8 cellular contexts compared by ENCODE assay signal in the genomic region with DNA sequence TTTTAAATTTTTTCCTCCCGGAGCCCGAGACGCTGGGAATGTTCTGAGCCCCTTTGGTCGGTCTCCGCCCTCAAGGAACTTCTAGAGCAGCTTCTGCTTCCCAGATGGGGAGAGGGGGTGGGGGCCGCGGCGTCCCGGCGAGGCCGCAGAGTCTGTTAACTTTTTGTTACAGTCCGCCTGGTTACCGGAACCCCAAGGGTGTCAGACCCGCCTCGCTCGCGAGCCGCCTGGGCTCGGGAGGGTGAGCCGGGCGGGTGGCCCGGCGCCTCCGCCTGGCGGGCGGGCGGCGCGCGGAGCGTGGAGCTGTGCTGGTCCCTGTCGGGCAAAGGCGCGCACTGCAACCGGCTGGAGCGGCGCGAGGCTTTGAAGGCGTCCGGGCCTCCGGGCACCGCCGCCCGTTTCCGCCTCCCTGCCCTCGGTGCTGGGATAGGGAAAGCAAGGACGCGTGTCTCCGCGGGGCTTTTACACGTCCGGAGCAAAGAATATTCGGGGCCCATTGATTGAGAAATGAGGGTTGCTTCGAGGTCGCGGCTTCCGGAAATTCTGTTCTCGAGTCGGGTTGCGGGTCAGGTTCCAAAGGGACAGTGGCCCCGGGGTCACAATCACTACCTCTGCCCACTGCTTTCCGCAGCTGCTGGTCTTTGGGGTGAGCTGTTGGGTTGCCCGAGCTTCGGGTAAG. TPM values are rescaled to one million over a fixed set of nuclear protein-coding genes. Genes with fewer than 3 reads are reported as not detected.
DNase-seq lines count a peak whose midpoint lies in the region; ATAC-seq and TF ChIP-seq lines count a peak whose summit lies in the region.

No MANE protein-coding gene starts in this region.

- peaks cover 10% of the 10 kb centered on the region for H3K27me3 Mint-ChIP-seq in activated CD4-positive, alpha-beta T cell treated with anti-CD3 and anti-CD28 coated beads, Interleukin-2, amount 10 ng/mL, durations not matched to agents 24 days and 14 days

- ATAC-seq in HG03457 (IDR thresholded peaks at IDR 0.05; ENCODE audit: unreplicated experiment): no peak

- no peaks in the 10 kb centered on the region for H3K4me1 ChIP-seq in HAP-1
- H3K4me1 ChIP-seq in liver (ENCODE audit: control insufficient read depth in 4 of 4, insufficient read depth in 4 of 4, low read length in 3 of 4): peaks cover 7 to 43% (median 28%) of the 10 kb centered on the region in 4 donors

- intact Hi-C loops in activated CD4-positive, alpha-beta T cell treated with anti-CD3 and anti-CD28 coated beads, Interleukin-2, amount 10 ng/mL, durations not matched to agents 24 days and 14 days (cut with micrococcal nuclease): loop anchor here (1.0 to 10.0 kb wide), 5 partner anchors 100 to 965 kb away; no protein-coding TSS in a partner anchor

- H3K9me3 ChIP-seq in HAP-1 (no peaks in the 10 kb centered on the region), liver (ENCODE audit: control insufficient read depth in 4 of 4, low read length in 3 of 4) (no peaks in the 10 kb centered on the region)

- H3K36me3 ChIP-seq in HAP-1 (replicated peaks) (no peaks in the 10 kb centered on the region), liver (ENCODE audit: control insufficient read depth in 4 of 4, insufficient read depth in 3 of 4, low read depth in 1 of 4, low read length in 3 of 4) (no peaks in the 10 kb centered on the region)

- peaks cover 57% of the 10 kb centered on the region for H3K4me1 Mint-ChIP-seq in activated CD4-positive, alpha-beta T cell treated with anti-CD3 and anti-CD28 coated beads, Interleukin-2, amount 10 ng/mL, durations not matched to agents 24 days and 14 days

- H3K27ac Mint-ChIP-seq in activated CD4-positive, alpha-beta T cell treated with anti-CD3 and anti-CD28 coated beads, Interleukin-2, amount 10 ng/mL, durations not matched to agents 24 days and 14 days: peak overlapping the region; percentile 97

- in situ Hi-C loops in HAP-1 (cut with MboI; ENCODE audit: low sequenced_read_pairs): loop anchor here (25.0 kb wide), 3 partner anchors 90 to 965 kb away; no protein-coding TSS in a partner anchor

- peaks cover 21% of the 10 kb centered on the region for H3K36me3 Mint-ChIP-seq in activated CD4-positive, alpha-beta T cell treated with anti-CD3 and anti-CD28 coated beads, Interleukin-2, amount 10 ng/mL, durations not matched to agents 24 days and 14 days (ENCODE audit: low read depth)

- H3K4me3 ChIP-seq in GM08714 (ENCODE audit: low read length): peak overlapping the region; percentile 51
- peak overlapping the region; percentile 25 for H3K4me3 ChIP-seq in HAP-1
- peak overlapping the region; percentile 84 to 90 (median 85) for H3K4me3 ChIP-seq in liver (ENCODE audit: low read depth in 1 of 3, low read length in 3 of 3)

- peak; percentile 62 to 70 for TF ChIP-seq RAD21 in liver (IDR thresholded peaks at IDR 0.05)

- WGBS in liver: under 1% methylated on average over 64 of the region's 64 CpGs

- H3K9ac ChIP-seq in liver (ENCODE audit: low read depth in 1 of 2, low read length in 2 of 2): peak overlapping the region; percentile 78 to 91

- DNase-seq in HAP-1 (ENCODE audit: low spot score in 2 of 2): peak; percentile 44 to 80
- DNase-seq in NCI-H1048 (lab: John Stamatoyannopoulos, UW): peak; percentile 75
- peak; percentile 96 for DNase-seq in activated CD4-positive, alpha-beta T cell treated with anti-CD3 and anti-CD28 coated beads, Interleukin-2, amount 10 ng/mL, durations not matched to agents 24 days and 14 days
- peak; percentile 84 for DNase-seq in dermis blood vessel endothelial cell
- peak; percentile 76 to 80 for DNase-seq in stimulated activated CD4-positive, alpha-beta T cell treated with anti-CD3 and anti-CD28 coated beads, Interleukin-2, amount 100 ng/mL, for 48 hours

- no peaks in the 10 kb centered on the region for H3K9me3 Mint-ChIP-seq in activated CD4-positive, alpha-beta T cell treated with anti-CD3 and anti-CD28 coated beads, Interleukin-2, amount 10 ng/mL, durations not matched to agents 24 days and 14 days

- H3K27me3 ChIP-seq in HAP-1 (ENCODE audit: low read depth) (peaks cover 63% of the 10 kb centered on the region), liver (ENCODE audit: control insufficient read depth in 4 of 4, insufficient read depth in 4 of 4, low read length in 3 of 4) (no peaks in the 10 kb centered on the region)

- H3K4me3 Mint-ChIP-seq in activated CD4-positive, alpha-beta T cell treated with anti-CD3 and anti-CD28 coated beads, Interleukin-2, amount 10 ng/mL, durations not matched to agents 24 days and 14 days: peak overlapping the region; percentile 91

- TF ChIP-seq CTCF in liver (IDR thresholded peaks at IDR 0.05; ENCODE audit: low read depth, low read length, missing input control): peak; percentile 93

- H3K27ac ChIP-seq in liver (ENCODE audit: low read depth in 1 of 2, low read length in 2 of 2): peak overlapping the region; percentile 94 to 99

TF ChIP-seq in liver, 16 proteins besides CTCF, POLR2A, EP300 and RAD21:
- TF ChIP-seq GABPA (IDR thresholded peaks at IDR 0.05 in 1 of 2, conservative IDR thresholded peaks at IDR 0.05 in 1 of 2): no peak
- TF ChIP-seq SP1 (IDR thresholded peaks at IDR 0.05): peak; percentile 26
- TF ChIP-seq EGR1 (IDR thresholded peaks at IDR 0.05; ENCODE audit: low read depth in 2 of 2): no peak
- no peak for TF ChIP-seq ZBTB33 (IDR thresholded peaks at IDR 0.05)
- TF ChIP-seq YY1 (IDR thresholded peaks at IDR 0.05): peak; percentile 0
- no peak for TF ChIP-seq TAF1 (conservative IDR thresholded peaks at IDR 0.05)
- peak; percentile 59 for TF ChIP-seq HNF4G (IDR thresholded peaks at IDR 0.05)
- no peak for TF ChIP-seq MAX (IDR thresholded peaks at IDR 0.05)
- no peak for TF ChIP-seq ATF3 (IDR thresholded peaks at IDR 0.05)
- TF ChIP-seq FOXA1 (IDR thresholded peaks at IDR 0.05): no peak
- TF ChIP-seq HNF4A (conservative IDR thresholded peaks at IDR 0.05): peak; percentile 76 to 88
- no peak for TF ChIP-seq JUND (IDR thresholded peaks at IDR 0.05)
- TF ChIP-seq RXRA (IDR thresholded peaks at IDR 0.05): peak; percentile 78 to 91
- TF ChIP-seq FOXA2 (IDR thresholded peaks at IDR 0.05): no peak
- TF ChIP-seq NR2F2 (IDR thresholded peaks at IDR 0.05): peak; percentile 59
- TF ChIP-seq, protein P1, sequence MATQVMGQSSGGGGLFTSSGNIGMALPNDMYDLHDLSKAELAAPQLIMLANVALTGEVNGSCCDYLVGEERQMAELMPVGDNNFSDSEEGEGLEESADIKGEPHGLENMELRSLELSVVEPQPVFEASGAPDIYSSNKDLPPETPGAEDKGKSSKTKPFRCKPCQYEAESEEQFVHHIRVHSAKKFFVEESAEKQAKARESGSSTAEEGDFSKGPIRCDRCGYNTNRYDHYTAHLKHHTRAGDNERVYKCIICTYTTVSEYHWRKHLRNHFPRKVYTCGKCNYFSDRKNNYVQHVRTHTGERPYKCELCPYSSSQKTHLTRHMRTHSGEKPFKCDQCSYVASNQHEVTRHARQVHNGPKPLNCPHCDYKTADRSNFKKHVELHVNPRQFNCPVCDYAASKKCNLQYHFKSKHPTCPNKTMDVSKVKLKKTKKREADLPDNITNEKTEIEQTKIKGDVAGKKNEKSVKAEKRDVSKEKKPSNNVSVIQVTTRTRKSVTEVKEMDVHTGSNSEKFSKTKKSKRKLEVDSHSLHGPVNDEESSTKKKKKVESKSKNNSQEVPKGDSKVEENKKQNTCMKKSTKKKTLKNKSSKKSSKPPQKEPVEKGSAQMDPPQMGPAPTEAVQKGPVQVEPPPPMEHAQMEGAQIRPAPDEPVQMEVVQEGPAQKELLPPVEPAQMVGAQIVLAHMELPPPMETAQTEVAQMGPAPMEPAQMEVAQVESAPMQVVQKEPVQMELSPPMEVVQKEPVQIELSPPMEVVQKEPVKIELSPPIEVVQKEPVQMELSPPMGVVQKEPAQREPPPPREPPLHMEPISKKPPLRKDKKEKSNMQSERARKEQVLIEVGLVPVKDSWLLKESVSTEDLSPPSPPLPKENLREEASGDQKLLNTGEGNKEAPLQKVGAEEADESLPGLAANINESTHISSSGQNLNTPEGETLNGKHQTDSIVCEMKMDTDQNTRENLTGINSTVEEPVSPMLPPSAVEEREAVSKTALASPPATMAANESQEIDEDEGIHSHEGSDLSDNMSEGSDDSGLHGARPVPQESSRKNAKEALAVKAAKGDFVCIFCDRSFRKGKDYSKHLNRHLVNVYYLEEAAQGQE (IDR thresholded peaks at IDR 0.05): no peak

RNA-seq across cellular contexts. Expression of gene HS3ST3B1, which starts 1.7 kb away (rescaled TPM):
- total RNA-seq in activated CD4-positive, alpha-beta T cell treated with anti-CD3 and anti-CD28 coated beads, Interleukin-2, amount 10 ng/mL, durations not matched to agents 24 days and 14 days: 19.6 and 20.8 TPM in 2 replicates
- total RNA-seq in dermis blood vessel endothelial cell: 0.28 and 1.4 TPM in 2 replicates
- total RNA-seq in liver: 10 to 100 TPM; 26.9 to 33.5 TPM
- polyA plus RNA-seq in liver: 10 to 100 TPM; 11.9 to 17.8 TPM

Comparison
In these comparisons a context has a peak if more than half of its experiments do, and no peak if none do; other contexts are left out.
1. H3K4me3 ChIP-seq: peak in every context shown above with its lines; median percentile 85 in liver; 51 in GM08714; 25 in HAP-1.